ENCODE assay signal across 8 cellular contexts in genomic region chr10:16816830-16817124, GRCh38. TPM values are rescaled to one million over a fixed set of nuclear protein-coding genes. Genes with fewer than 3 reads are reported as not detected.
DNase-seq lines count a peak whose midpoint lies in the region; ATAC-seq and TF ChIP-seq lines count a peak whose summit lies in the region.

No MANE protein-coding gene starts in this region.

- no peaks in the 10 kb centered on the region for H3K9me3 ChIP-seq in T-helper 17 cell (ENCODE audit: control insufficient read depth, low read length, poor library complexity, severe bottlenecking)

- ATAC-seq in T-helper 17 cell (no peak), HG02870 (IDR thresholded peaks at IDR 0.05; ENCODE audit: unreplicated experiment) (no peak), HG03196 (IDR thresholded peaks at IDR 0.05; ENCODE audit: unreplicated experiment) (no peak)

- no peak for TF ChIP-seq CTCF in foreskin fibroblast (IDR thresholded peaks at IDR 0.05; ENCODE audit: low read depth, low read length)

- H3K4me3 ChIP-seq in GM08714 (ENCODE audit: low read length) (peak overlapping the region; percentile 67), foreskin fibroblast (ENCODE audit: low read depth in 1 of 2, low read length in 2 of 2) (peak overlapping the region; percentile 84 to 88)

- H3K27ac Mint-ChIP-seq in T-helper 17 cell = peak overlapping the region; percentile 90

- no peaks in the 10 kb centered on the region for H3K27me3 Mint-ChIP-seq in T-helper 17 cell

- peaks cover 6% of the 10 kb centered on the region for H3K36me3 Mint-ChIP-seq in T-helper 17 cell (ENCODE audit: low read depth)

- DNase-seq in T-helper 17 cell = no peak
- no peak for DNase-seq in foreskin fibroblast
- DNase-seq in renal cortical epithelial cell (ENCODE audit: low read depth) = peak; percentile 25
- no peak for DNase-seq in stimulated activated CD4-positive, alpha-beta T cell treated with anti-CD3 and anti-CD28 coated beads, Interleukin-12 subunit alpha, Interleukin-12 subunit beta, amount 100 ng/mL, for 4 hours
- no peak for DNase-seq in AG20443 (ENCODE audit: low spot score)

- peak overlapping the region; percentile 93 for H3K4me3 Mint-ChIP-seq in T-helper 17 cell

- H3K4me1 Mint-ChIP-seq in T-helper 17 cell = peaks cover 29% of the 10 kb centered on the region

RNA-seq across cellular contexts. Expression of gene RSU1, which starts 0.4 kb away (rescaled TPM):
- total RNA-seq in T-helper 17 cell (10 to 100 TPM; 60.1 to 72.5 TPM), renal cortical epithelial cell (72.2 and 83.4 TPM in 2 replicates)
